Comparison of ENCODE assay signal across 15 cellular contexts in genomic region chr17:49760909-49761558, GRCh38. TPM values are rescaled to one million over a fixed set of nuclear protein-coding genes. Genes with fewer than 3 reads are reported as not detected.
DNase-seq lines count a peak whose midpoint lies in the region; ATAC-seq, FAIRE-seq and TF ChIP-seq lines count a peak whose summit lies in the region.
"Had no signal": no experiment of that assay in that cellular context is flagged by ENCODE, and none has a peak within 500 bp of the region (broad histone marks: within the 10 kb centered on the region; RNA-seq: fewer than 3 reads in every experiment).

No MANE protein-coding gene starts in this region.

- H4K20me1 ChIP-seq in GM23338 (replicated peaks; ENCODE audit: insufficient read depth), result peaks cover 62% of the 10 kb centered on the region

- peak overlapping the region; percentile 86 for H3K4me2 ChIP-seq in GM23338

- intact Hi-C loops in activated CD4-positive, alpha-beta memory T cell treated with anti-CD3 and anti-CD28 coated beads for 36 hours (cut with micrococcal nuclease), result loop anchor here (5.0 kb wide), 1 partner anchor 189 kb away; no protein-coding TSS in a partner anchor

- ATAC-seq in CD4-positive, CD25-positive, alpha-beta regulatory T cell (ENCODE audit: low read depth in 2 of 2), result no peak
- ATAC-seq in GM23338 (no peak), SK-N-SH treated with all-trans-retinoic acid at 6 μM for 48 hours (no peak), foreskin keratinocyte (no peak)

- peaks cover 35 to 74% (median 57%) of the 10 kb centered on the region in 4 donors for H3K4me1 Mint-ChIP-seq in CD4-positive, CD25-positive, alpha-beta regulatory T cell
- peaks cover 52% of the 10 kb centered on the region for H3K4me1 Mint-ChIP-seq in GM23338
- H3K4me1 Mint-ChIP-seq in activated CD4-positive, alpha-beta memory T cell treated with anti-CD3 and anti-CD28 coated beads for 36 hours (ENCODE audit: low read depth), result peaks cover 76% of the 10 kb centered on the region

- no peaks in the 10 kb centered on the region for H3K27me3 ChIP-seq in CD4-positive, CD25-positive, alpha-beta regulatory T cell (ENCODE audit: control insufficient read depth, insufficient read depth, low read length)
- H3K27me3 ChIP-seq in GM23338 (ENCODE audit: insufficient read depth), result no peaks in the 10 kb centered on the region
- no peaks in the 10 kb centered on the region for H3K27me3 ChIP-seq in mononuclear cell (ENCODE audit: insufficient read depth, low read length)
- peaks cover 6% of the 10 kb centered on the region for H3K27me3 ChIP-seq in foreskin keratinocyte
- H3K27me3 ChIP-seq: ascending aorta had no signal

- no peak for TF ChIP-seq CTCF in GM23338 (conservative IDR thresholded peaks at IDR 0.05; ENCODE audit: low read depth in 2 of 2)
- TF ChIP-seq CTCF in foreskin keratinocyte (conservative IDR thresholded peaks at IDR 0.05), result no peak

- H3F3A ChIP-seq in GM23338 (replicated peaks; ENCODE audit: low read depth), result no peaks in the 10 kb centered on the region

- POLR2A ChIA-PET in activated CD4-positive, alpha-beta memory T cell treated with anti-CD3 and anti-CD28 coated beads for 36 hours (lab: Charles Lee), result interaction anchor here (0.8 to 6.7 kb wide), 3 partner anchors 11 to 53 kb away, joined by 3 to 69 read pairs (median 4); partner anchors contain the start of gene SLC35B1

- FAIRE-seq in HTR-8/SVneo (lab: Jason Lieb, UNC), result no peak
- FAIRE-seq: keratinocyte had no signal

- H3K9me3 ChIP-seq in CD4-positive, CD25-positive, alpha-beta regulatory T cell (ENCODE audit: control insufficient read depth in 2 of 2, low read length in 2 of 2), result no peaks in the 10 kb centered on the region
- no peaks in the 10 kb centered on the region for H3K9me3 ChIP-seq in mononuclear cell (ENCODE audit: low read depth, low read length)
- H3K9me3 ChIP-seq: ascending aorta had no signal

- peaks cover 73% of the 10 kb centered on the region for H3K4me1 ChIP-seq in CD4-positive, CD25-positive, alpha-beta regulatory T cell (ENCODE audit: control insufficient read depth, insufficient read depth, low read length, poor library complexity, severe bottlenecking)
- H3K4me1 ChIP-seq in GM23338 (ENCODE audit: insufficient read depth), result peaks cover 33% of the 10 kb centered on the region
- peaks cover 67% of the 10 kb centered on the region for H3K4me1 ChIP-seq in mononuclear cell (ENCODE audit: insufficient read depth, low read length)
- H3K4me1 ChIP-seq in foreskin keratinocyte, result peaks cover 4% of the 10 kb centered on the region

- peaks cover 22% of the 10 kb centered on the region for H3K36me3 Mint-ChIP-seq in CD4-positive, CD25-positive, alpha-beta regulatory T cell
- peaks cover 8% of the 10 kb centered on the region for H3K36me3 Mint-ChIP-seq in GM23338 (ENCODE audit: low read depth)
- H3K36me3 Mint-ChIP-seq in activated CD4-positive, alpha-beta memory T cell treated with anti-CD3 and anti-CD28 coated beads for 36 hours, result peaks cover 7% of the 10 kb centered on the region

- no peaks in the 10 kb centered on the region for H3K27me3 Mint-ChIP-seq in CD4-positive, CD25-positive, alpha-beta regulatory T cell
- H3K27me3 Mint-ChIP-seq in GM23338 (ENCODE audit: insufficient read depth, low read depth, poor library complexity), result peaks cover 11% of the 10 kb centered on the region
- H3K27me3 Mint-ChIP-seq in activated CD4-positive, alpha-beta memory T cell treated with anti-CD3 and anti-CD28 coated beads for 36 hours, result no peaks in the 10 kb centered on the region

- peak overlapping the region; percentile 79 to 91 (median 82) for H3K27ac Mint-ChIP-seq in CD4-positive, CD25-positive, alpha-beta regulatory T cell
- 0 out of 2 replicates have a peak overlapping the region, but pooled peaks have one; percentile 63 for H3K27ac Mint-ChIP-seq in GM23338
- peak overlapping the region; percentile 76 for H3K27ac Mint-ChIP-seq in activated CD4-positive, alpha-beta memory T cell treated with anti-CD3 and anti-CD28 coated beads for 36 hours

- peaks cover 74% of the 10 kb centered on the region for H3K79me2 ChIP-seq in GM23338 (replicated peaks; ENCODE audit: insufficient read depth)

- peak overlapping the region; percentile 99 for H3K4me3 ChIP-seq in CD4-positive, CD25-positive, alpha-beta regulatory T cell (ENCODE audit: low read depth, low read length)
- H3K4me3 ChIP-seq in GM23338 (peak overlapping the region; percentile 78; the same call in 1 of the 2 replicates), mononuclear cell (ENCODE audit: low read length) (peak overlapping the region; percentile 4)
- H3K4me3 ChIP-seq: ascending aorta, SK-N-MC had no signal

- peaks cover 31% of the 10 kb centered on the region for H3K36me3 ChIP-seq in CD4-positive, CD25-positive, alpha-beta regulatory T cell (ENCODE audit: control insufficient read depth, insufficient read depth, low read length)
- no peaks in the 10 kb centered on the region for H3K36me3 ChIP-seq in GM23338 (ENCODE audit: insufficient read depth)
- H3K36me3 ChIP-seq: ascending aorta had no signal

- H3K27ac ChIP-seq in CD4-positive, CD25-positive, alpha-beta regulatory T cell (ENCODE audit: insufficient read depth, low read length, poor library complexity, severe bottlenecking), result peak overlapping the region; percentile 77
- H3K27ac ChIP-seq in GM23338 (ENCODE audit: low read depth), result no peak overlapping the region
- no peak overlapping the region for H3K27ac ChIP-seq in foreskin keratinocyte
- H3K27ac ChIP-seq: ascending aorta, C4-2B, SK-N-MC had no signal

- CTCF ChIA-PET in activated CD4-positive, alpha-beta memory T cell treated with anti-CD3 and anti-CD28 coated beads for 36 hours (lab: Charles Lee), result interaction anchor here (0.6 to 5.4 kb wide), 7 partner anchors 10 to 65 kb away, joined by 3 to 47 read pairs (median 4); partner anchors contain the start of gene SLC35B1

- H2AFZ ChIP-seq in GM23338, result no peak overlapping the region

- peak in 1 of 3 donors; percentile 41 for DNase-seq in CD4-positive, CD25-positive, alpha-beta regulatory T cell
- DNase-seq in GM23338 (ENCODE audit: low spot score) (no peak), HTR-8/SVneo (ENCODE audit: insufficient read length, low spot score) (no peak), GM03348 (ENCODE audit: low spot score) (no peak), foreskin keratinocyte (no peak)
- DNase-seq in activated CD4-positive, alpha-beta memory T cell treated with anti-CD3 and anti-CD28 coated beads for 36 hours, result no peak
- DNase-seq: effector CD4-positive, alpha-beta T cell; IMR-90; NCI-H2029 treated with DMSO at 0.1 percent for 48 hours had no signal

- H3K4me3 Mint-ChIP-seq in CD4-positive, CD25-positive, alpha-beta regulatory T cell, result peak overlapping the region; percentile 44 to 97 (median 96)
- 0 out of 3 replicates have a peak overlapping the region, but pooled peaks have one; percentile 13 for H3K4me3 Mint-ChIP-seq in GM23338
- peak overlapping the region; percentile 21 for H3K4me3 Mint-ChIP-seq in activated CD4-positive, alpha-beta memory T cell treated with anti-CD3 and anti-CD28 coated beads for 36 hours

- no peaks in the 10 kb centered on the region for H3K9me2 ChIP-seq in GM23338 (ENCODE audit: insufficient read depth)

- peaks cover 0 to 2% (median 0%) of the 10 kb centered on the region in 7 donors for H3K9me3 Mint-ChIP-seq in CD4-positive, CD25-positive, alpha-beta regulatory T cell
- H3K9me3 Mint-ChIP-seq in GM23338, result no peaks in the 10 kb centered on the region; the same call in 1 of the 3 replicates
- H3K9me3 Mint-ChIP-seq in activated CD4-positive, alpha-beta memory T cell treated with anti-CD3 and anti-CD28 coated beads for 36 hours, result no peaks in the 10 kb centered on the region

TF ChIP-seq in GM23338, 12 proteins besides CTCF, POLR2A, EP300 and RAD21:
- TF ChIP-seq POLR2AphosphoS5 (IDR thresholded peaks at IDR 0.05; ENCODE audit: low read depth) (no peak), ZNF331 (CRISPR knock-in tag; IDR thresholded peaks at IDR 0.05; ENCODE audit: low read depth) (no peak), NANOG (IDR thresholded peaks at IDR 0.05; ENCODE audit: borderline replicate concordance) (no peak), JUNB (IDR thresholded peaks at IDR 0.05; ENCODE audit: unreplicated experiment) (no peak), CREB1 (CRISPR knock-in tag; IDR thresholded peaks at IDR 0.05; ENCODE audit: low read depth) (no peak), STAT1 (IDR thresholded peaks at IDR 0.05; ENCODE audit: unreplicated experiment) (no peak)

TF ChIP-seq in SK-N-SH treated with all-trans-retinoic acid at 6 μM for 48 hours, 23 proteins besides CTCF, POLR2A, EP300 and RAD21 (continues in another document):
- no peak for TF ChIP-seq ESRRG (CRISPR knock-in tag; IDR thresholded peaks at IDR 0.05)

RNA-seq across cellular contexts. Expression of gene FAM117A, which starts 2.9 kb away (rescaled TPM):
- total RNA-seq in CD4-positive, CD25-positive, alpha-beta regulatory T cell, result 83.3 TPM
- 10 to 100 TPM; 49.0 to 67.4 (median 64.7) TPM for polyA plus RNA-seq in CD4-positive, CD25-positive, alpha-beta regulatory T cell
- 21.4 and 46.4 TPM in 2 replicates for total RNA-seq in GM23338 (2014; rRNA removed; shearing (Covaris generic))
- polyA plus RNA-seq in GM23338 (2016; fragmentation: Nextera tagmentation; extraction: Ambion mirVana), result 19.8 and 21.3 TPM in 2 replicates
- total RNA-seq in activated CD4-positive, alpha-beta memory T cell treated with anti-CD3 and anti-CD28 coated beads for 36 hours, result 10 to 100 TPM; 20.9 to 21.6 TPM
- 15.7 TPM for total RNA-seq in mononuclear cell
- 6.9 and 7.2 TPM in 2 replicates for total RNA-seq in foreskin keratinocyte
- 6.9 and 8.3 TPM in 2 replicates for polyA plus RNA-seq in foreskin keratinocyte

RNA-seq across cellular contexts. Expression of gene KAT7, which starts 27.4 kb away (rescaled TPM):
- 207 TPM for total RNA-seq in CD4-positive, CD25-positive, alpha-beta regulatory T cell
- 10 to 100 TPM; 37.0 to 49.6 (median 46.9) TPM for polyA plus RNA-seq in CD4-positive, CD25-positive, alpha-beta regulatory T cell
- 187 and 226 TPM in 2 replicates for total RNA-seq in GM23338 (2014; rRNA removed; shearing (Covaris generic))
- polyA plus RNA-seq in GM23338 (2016; fragmentation: Nextera tagmentation; extraction: Ambion mirVana), result 30.5 and 31.0 TPM in 2 replicates
- 10 to 100 TPM; 60.5 to 65.8 TPM for total RNA-seq in activated CD4-positive, alpha-beta memory T cell treated with anti-CD3 and anti-CD28 coated beads for 36 hours
- 133 TPM for total RNA-seq in mononuclear cell
- 28.6 and 30.4 TPM in 2 replicates for total RNA-seq in foreskin keratinocyte
- 10.3 and 13.2 TPM in 2 replicates for polyA plus RNA-seq in foreskin keratinocyte

RNA-seq across cellular contexts. Expression of gene SLC35B1, which starts 53.3 kb away (rescaled TPM):
- 51.8 TPM for total RNA-seq in CD4-positive, CD25-positive, alpha-beta regulatory T cell
- 10 to 100 TPM; 28.2 to 38.8 (median 34.1) TPM for polyA plus RNA-seq in CD4-positive, CD25-positive, alpha-beta regulatory T cell
- 56.7 and 59.7 TPM in 2 replicates for total RNA-seq in GM23338 (2014; rRNA removed; shearing (Covaris generic))
- polyA plus RNA-seq in GM23338 (2016; fragmentation: Nextera tagmentation; extraction: Ambion mirVana) (54.8 and 58.9 TPM in 2 replicates), foreskin keratinocyte (83.5 and 91.5 TPM in 2 replicates)
- 10 to 100 TPM; 48.3 to 54.1 TPM for total RNA-seq in activated CD4-positive, alpha-beta memory T cell treated with anti-CD3 and anti-CD28 coated beads for 36 hours
- total RNA-seq in mononuclear cell (38.7 TPM), foreskin keratinocyte (65.8 and 75.4 TPM in 2 replicates)

Comparison
In these comparisons a context has a peak if more than half of its experiments do, and no peak if none do; other contexts are left out.
1. H3K4me3 ChIP-seq: peak in every context shown above with its lines; median percentile 99 in CD4-positive, CD25-positive, alpha-beta regulatory T cell; 78 in GM23338; 4 in mononuclear cell.
2. H3K4me3 Mint-ChIP-seq: peak in every context shown above with its lines; median percentile 96 in CD4-positive, CD25-positive, alpha-beta regulatory T cell; 21 in activated CD4-positive, alpha-beta memory T cell treated with anti-CD3 and anti-CD28 coated beads for 36 hours; 13 in GM23338.